1 cellular context compared by ENCODE assay signal in the genomic region with DNA sequence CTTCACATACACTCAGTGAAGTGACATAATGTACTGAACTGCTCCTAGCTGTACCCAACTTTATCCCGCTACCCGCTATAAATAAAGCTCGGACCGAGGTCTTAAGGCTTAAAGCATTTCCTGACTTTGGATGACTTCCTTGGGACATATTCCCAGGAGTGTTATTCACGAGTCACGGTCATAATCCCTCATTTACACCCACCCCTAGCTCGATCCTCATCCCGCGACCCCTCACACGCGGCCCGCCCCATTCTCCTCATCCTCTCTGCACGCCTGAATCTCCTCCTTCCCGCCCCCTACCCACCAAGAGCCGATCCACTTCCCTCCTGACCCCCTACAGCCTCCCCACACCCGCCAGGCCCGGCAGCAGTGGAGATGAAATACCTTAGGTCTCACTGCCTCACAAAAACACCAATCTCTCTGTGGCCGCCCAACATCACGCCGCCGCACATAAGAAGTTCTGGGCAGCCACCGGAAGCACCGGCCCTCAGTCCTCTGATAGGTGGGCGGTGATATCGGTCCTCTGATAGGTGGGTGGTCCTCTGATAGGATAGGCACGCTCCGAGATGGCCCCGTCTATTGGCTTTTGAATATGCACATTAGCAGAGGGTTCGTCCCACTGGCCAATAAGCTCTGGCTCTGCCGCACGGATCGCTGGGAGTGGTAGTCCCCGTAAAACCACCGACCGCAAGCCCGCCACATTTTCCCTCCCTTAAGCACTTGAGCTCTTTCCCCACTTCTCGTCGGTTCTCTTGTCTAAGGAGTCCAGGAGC.
TF ChIP-seq lines count a peak whose summit lies in the region.

A gene with protein sequence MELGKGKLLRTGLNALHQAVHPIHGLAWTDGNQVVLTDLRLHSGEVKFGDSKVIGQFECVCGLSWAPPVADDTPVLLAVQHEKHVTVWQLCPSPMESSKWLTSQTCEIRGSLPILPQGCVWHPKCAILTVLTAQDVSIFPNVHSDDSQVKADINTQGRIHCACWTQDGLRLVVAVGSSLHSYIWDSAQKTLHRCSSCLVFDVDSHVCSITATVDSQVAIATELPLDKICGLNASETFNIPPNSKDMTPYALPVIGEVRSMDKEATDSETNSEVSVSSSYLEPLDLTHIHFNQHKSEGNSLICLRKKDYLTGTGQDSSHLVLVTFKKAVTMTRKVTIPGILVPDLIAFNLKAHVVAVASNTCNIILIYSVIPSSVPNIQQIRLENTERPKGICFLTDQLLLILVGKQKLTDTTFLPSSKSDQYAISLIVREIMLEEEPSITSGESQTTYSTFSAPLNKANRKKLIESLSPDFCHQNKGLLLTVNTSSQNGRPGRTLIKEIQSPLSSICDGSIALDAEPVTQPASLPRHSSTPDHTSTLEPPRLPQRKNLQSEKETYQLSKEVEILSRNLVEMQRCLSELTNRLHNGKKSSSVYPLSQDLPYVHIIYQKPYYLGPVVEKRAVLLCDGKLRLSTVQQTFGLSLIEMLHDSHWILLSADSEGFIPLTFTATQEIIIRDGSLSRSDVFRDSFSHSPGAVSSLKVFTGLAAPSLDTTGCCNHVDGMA (minus strand): TSS at position 462 of the 773 bp plus-strand sequence. CDS start 7,897 bp downstream, outside the sequence.

TF ChIP-seq in GM12878, 131 proteins besides CTCF, POLR2A, EP300 and RAD21 (continued from another document):
- TF ChIP-seq, protein P1, sequence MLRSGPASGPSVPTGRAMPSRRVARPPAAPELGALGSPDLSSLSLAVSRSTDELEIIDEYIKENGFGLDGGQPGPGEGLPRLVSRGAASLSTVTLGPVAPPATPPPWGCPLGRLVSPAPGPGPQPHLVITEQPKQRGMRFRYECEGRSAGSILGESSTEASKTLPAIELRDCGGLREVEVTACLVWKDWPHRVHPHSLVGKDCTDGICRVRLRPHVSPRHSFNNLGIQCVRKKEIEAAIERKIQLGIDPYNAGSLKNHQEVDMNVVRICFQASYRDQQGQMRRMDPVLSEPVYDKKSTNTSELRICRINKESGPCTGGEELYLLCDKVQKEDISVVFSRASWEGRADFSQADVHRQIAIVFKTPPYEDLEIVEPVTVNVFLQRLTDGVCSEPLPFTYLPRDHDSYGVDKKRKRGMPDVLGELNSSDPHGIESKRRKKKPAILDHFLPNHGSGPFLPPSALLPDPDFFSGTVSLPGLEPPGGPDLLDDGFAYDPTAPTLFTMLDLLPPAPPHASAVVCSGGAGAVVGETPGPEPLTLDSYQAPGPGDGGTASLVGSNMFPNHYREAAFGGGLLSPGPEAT (IDR thresholded peaks at IDR 0.05; ENCODE audit: low read depth): no peak
- TF ChIP-seq EZH2 (IDR thresholded peaks at IDR 0.05; ENCODE audit: borderline replicate concordance, control insufficient read depth, low read depth, low read length) (no peak), FOS (IDR thresholded peaks at IDR 0.05; ENCODE audit: borderline replicate concordance, extremely low read depth, insufficient read length) (peak; percentile 85), FOXK2 (IDR thresholded peaks at IDR 0.05) (no peak), MTA2 (IDR thresholded peaks at IDR 0.05; ENCODE audit: low read depth) (no peak; the same call in 1 of the 2 replicates), STAT3 (IDR thresholded peaks at IDR 0.05; ENCODE audit: low read depth, low read length) (no peak), POU2F2 (IDR thresholded peaks at IDR 0.05; ENCODE audit: borderline replicate concordance, low read depth, low read length) (peak; percentile 81; the same call in 2 of the 3 replicates), MYB (IDR thresholded peaks at IDR 0.05; ENCODE audit: borderline replicate concordance, low read depth, low read length) (no peak), SREBF1 (IDR thresholded peaks at IDR 0.05; ENCODE audit: low read length) (peak; percentile 34; the same call in 1 of the 2 replicates), ASH2L (IDR thresholded peaks at IDR 0.05; ENCODE audit: borderline replicate concordance, low read depth) (no peak), SIX5 (IDR thresholded peaks at IDR 0.05; ENCODE audit: low read depth, low read length, severe bottlenecking) (peak; percentile 86), KDM1A (IDR thresholded peaks at IDR 0.05; ENCODE audit: borderline replicate concordance) (no peak), TBL1XR1 (IDR thresholded peaks at IDR 0.05; ENCODE audit: low read depth, low read length) (0 out of 2 replicates have a peak, but pooled peaks have one; percentile 28), SPI1 (IDR thresholded peaks at IDR 0.05; ENCODE audit: borderline replicate concordance, insufficient read depth, low read depth, low read length) (no peak)
- TF ChIP-seq, protein P2, sequence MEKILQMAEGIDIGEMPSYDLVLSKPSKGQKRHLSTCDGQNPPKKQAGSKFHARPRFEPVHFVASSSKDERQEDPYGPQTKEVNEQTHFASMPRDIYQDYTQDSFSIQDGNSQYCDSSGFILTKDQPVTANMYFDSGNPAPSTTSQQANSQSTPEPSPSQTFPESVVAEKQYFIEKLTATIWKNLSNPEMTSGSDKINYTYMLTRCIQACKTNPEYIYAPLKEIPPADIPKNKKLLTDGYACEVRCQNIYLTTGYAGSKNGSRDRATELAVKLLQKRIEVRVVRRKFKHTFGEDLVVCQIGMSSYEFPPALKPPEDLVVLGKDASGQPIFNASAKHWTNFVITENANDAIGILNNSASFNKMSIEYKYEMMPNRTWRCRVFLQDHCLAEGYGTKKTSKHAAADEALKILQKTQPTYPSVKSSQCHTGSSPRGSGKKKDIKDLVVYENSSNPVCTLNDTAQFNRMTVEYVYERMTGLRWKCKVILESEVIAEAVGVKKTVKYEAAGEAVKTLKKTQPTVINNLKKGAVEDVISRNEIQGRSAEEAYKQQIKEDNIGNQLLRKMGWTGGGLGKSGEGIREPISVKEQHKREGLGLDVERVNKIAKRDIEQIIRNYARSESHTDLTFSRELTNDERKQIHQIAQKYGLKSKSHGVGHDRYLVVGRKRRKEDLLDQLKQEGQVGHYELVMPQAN (conservative IDR thresholded peaks at IDR 0.05): no peak
- TF ChIP-seq, protein P3, sequence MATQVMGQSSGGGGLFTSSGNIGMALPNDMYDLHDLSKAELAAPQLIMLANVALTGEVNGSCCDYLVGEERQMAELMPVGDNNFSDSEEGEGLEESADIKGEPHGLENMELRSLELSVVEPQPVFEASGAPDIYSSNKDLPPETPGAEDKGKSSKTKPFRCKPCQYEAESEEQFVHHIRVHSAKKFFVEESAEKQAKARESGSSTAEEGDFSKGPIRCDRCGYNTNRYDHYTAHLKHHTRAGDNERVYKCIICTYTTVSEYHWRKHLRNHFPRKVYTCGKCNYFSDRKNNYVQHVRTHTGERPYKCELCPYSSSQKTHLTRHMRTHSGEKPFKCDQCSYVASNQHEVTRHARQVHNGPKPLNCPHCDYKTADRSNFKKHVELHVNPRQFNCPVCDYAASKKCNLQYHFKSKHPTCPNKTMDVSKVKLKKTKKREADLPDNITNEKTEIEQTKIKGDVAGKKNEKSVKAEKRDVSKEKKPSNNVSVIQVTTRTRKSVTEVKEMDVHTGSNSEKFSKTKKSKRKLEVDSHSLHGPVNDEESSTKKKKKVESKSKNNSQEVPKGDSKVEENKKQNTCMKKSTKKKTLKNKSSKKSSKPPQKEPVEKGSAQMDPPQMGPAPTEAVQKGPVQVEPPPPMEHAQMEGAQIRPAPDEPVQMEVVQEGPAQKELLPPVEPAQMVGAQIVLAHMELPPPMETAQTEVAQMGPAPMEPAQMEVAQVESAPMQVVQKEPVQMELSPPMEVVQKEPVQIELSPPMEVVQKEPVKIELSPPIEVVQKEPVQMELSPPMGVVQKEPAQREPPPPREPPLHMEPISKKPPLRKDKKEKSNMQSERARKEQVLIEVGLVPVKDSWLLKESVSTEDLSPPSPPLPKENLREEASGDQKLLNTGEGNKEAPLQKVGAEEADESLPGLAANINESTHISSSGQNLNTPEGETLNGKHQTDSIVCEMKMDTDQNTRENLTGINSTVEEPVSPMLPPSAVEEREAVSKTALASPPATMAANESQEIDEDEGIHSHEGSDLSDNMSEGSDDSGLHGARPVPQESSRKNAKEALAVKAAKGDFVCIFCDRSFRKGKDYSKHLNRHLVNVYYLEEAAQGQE (IDR thresholded peaks at IDR 0.05; ENCODE audit: low read depth, low read length): no peak
- TF ChIP-seq, protein P4, sequence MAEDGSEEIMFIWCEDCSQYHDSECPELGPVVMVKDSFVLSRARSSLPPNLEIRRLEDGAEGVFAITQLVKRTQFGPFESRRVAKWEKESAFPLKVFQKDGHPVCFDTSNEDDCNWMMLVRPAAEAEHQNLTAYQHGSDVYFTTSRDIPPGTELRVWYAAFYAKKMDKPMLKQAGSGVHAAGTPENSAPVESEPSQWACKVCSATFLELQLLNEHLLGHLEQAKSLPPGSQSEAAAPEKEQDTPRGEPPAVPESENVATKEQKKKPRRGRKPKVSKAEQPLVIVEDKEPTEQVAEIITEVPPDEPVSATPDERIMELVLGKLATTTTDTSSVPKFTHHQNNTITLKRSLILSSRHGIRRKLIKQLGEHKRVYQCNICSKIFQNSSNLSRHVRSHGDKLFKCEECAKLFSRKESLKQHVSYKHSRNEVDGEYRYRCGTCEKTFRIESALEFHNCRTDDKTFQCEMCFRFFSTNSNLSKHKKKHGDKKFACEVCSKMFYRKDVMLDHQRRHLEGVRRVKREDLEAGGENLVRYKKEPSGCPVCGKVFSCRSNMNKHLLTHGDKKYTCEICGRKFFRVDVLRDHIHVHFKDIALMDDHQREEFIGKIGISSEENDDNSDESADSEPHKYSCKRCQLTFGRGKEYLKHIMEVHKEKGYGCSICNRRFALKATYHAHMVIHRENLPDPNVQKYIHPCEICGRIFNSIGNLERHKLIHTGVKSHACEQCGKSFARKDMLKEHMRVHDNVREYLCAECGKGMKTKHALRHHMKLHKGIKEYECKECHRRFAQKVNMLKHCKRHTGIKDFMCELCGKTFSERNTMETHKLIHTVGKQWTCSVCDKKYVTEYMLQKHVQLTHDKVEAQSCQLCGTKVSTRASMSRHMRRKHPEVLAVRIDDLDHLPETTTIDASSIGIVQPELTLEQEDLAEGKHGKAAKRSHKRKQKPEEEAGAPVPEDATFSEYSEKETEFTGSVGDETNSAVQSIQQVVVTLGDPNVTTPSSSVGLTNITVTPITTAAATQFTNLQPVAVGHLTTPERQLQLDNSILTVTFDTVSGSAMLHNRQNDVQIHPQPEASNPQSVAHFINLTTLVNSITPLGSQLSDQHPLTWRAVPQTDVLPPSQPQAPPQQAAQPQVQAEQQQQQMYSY (CRISPR knock-in tag; IDR thresholded peaks at IDR 0.05): no peak
- TF ChIP-seq, protein P5, sequence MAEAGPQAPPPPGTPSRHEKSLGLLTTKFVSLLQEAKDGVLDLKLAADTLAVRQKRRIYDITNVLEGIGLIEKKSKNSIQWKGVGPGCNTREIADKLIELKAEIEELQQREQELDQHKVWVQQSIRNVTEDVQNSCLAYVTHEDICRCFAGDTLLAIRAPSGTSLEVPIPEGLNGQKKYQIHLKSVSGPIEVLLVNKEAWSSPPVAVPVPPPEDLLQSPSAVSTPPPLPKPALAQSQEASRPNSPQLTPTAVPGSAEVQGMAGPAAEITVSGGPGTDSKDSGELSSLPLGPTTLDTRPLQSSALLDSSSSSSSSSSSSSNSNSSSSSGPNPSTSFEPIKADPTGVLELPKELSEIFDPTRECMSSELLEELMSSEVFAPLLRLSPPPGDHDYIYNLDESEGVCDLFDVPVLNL (IDR thresholded peaks at IDR 0.05; ENCODE audit: low read depth, low read length): no peak
- TF ChIP-seq, protein P6, sequence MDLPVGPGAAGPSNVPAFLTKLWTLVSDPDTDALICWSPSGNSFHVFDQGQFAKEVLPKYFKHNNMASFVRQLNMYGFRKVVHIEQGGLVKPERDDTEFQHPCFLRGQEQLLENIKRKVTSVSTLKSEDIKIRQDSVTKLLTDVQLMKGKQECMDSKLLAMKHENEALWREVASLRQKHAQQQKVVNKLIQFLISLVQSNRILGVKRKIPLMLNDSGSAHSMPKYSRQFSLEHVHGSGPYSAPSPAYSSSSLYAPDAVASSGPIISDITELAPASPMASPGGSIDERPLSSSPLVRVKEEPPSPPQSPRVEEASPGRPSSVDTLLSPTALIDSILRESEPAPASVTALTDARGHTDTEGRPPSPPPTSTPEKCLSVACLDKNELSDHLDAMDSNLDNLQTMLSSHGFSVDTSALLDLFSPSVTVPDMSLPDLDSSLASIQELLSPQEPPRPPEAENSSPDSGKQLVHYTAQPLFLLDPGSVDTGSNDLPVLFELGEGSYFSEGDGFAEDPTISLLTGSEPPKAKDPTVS (IDR thresholded peaks at IDR 0.05; ENCODE audit: low read depth, low read length): no peak
